In genomic region chr14:63134801-63135200, GRCh38 we compare ENCODE assay signal across 3 cellular contexts.
TF ChIP-seq lines count a peak whose summit lies in the region.

No MANE protein-coding gene starts in this region.

TF ChIP-seq in SK-N-SH, 30 proteins besides CTCF, POLR2A, EP300 and RAD21:
- TF ChIP-seq NRF1 (IDR thresholded peaks at IDR 0.05; ENCODE audit: low read depth, low read length) (no peak), SMC3 (IDR thresholded peaks at IDR 0.05; ENCODE audit: low read depth, low read length) (peak; percentile 6; the same call in 1 of the 2 replicates)

TF ChIP-seq in SK-N-SH treated with all-trans-retinoic acid at 6 μM for 48 hours, 23 proteins besides CTCF, POLR2A, EP300 and RAD21:
- no peak for TF ChIP-seq TOX (CRISPR knock-in tag; IDR thresholded peaks at IDR 0.05; ENCODE audit: borderline replicate concordance)
- TF ChIP-seq CREB5 (CRISPR knock-in tag; IDR thresholded peaks at IDR 0.05; ENCODE audit: low read depth) = no peak
- no peak for TF ChIP-seq ZFP30 (CRISPR knock-in tag; IDR thresholded peaks at IDR 0.05)
- no peak for TF ChIP-seq ZFP3 (CRISPR knock-in tag; IDR thresholded peaks at IDR 0.05)
- no peak for TF ChIP-seq ARNTL (CRISPR knock-in tag; IDR thresholded peaks at IDR 0.05; ENCODE audit: borderline replicate concordance, low read depth)
- no peak for TF ChIP-seq ESRRG (CRISPR knock-in tag; IDR thresholded peaks at IDR 0.05)
- TF ChIP-seq RARB (CRISPR knock-in tag; IDR thresholded peaks at IDR 0.05) = no peak
- TF ChIP-seq TSHZ2 (CRISPR knock-in tag; IDR thresholded peaks at IDR 0.05) = no peak
- no peak for TF ChIP-seq ZNF565 (CRISPR knock-in tag; conservative IDR thresholded peaks at IDR 0.05; ENCODE audit: low read depth)
- no peak for TF ChIP-seq CSDC2 (CRISPR knock-in tag; IDR thresholded peaks at IDR 0.05)
- TF ChIP-seq GLIS3 (CRISPR knock-in tag; IDR thresholded peaks at IDR 0.05) = no peak

TF ChIP-seq in H1, 55 proteins besides CTCF, POLR2A, EP300 and RAD21:
- TF ChIP-seq CHD2 (IDR thresholded peaks at IDR 0.05; ENCODE audit: low read length) (no peak), KDM5A (IDR thresholded peaks at IDR 0.05; ENCODE audit: low read length) (no peak), GABPA (IDR thresholded peaks at IDR 0.05; ENCODE audit: borderline replicate concordance, insufficient read depth, low read length) (no peak)
